ENCODE assay signal across 1 cellular context in the genomic region with DNA sequence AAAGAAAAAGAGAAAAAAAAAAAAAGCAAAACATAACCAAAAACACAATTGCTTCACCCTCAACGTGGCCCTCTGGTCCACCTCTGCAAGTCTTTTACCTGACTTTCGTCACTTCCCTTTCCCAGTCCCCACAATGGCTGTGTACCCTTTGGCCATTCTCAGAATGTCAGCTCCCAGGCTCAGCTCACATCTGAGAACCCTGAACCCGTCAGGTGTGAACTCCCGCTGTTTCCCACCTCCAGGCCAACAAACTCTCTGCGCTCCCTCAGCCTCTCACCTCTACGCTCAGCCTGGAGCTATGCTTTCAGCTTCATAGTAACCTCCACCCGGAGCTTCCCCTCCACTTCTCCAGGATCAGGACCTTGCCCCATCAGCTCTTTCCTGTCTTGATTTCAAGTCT.
TF ChIP-seq lines count a peak whose summit lies in the region.

No MANE protein-coding gene starts in this region.

TF ChIP-seq in GM23338, 12 proteins besides CTCF, POLR2A, EP300 and RAD21:
- TF ChIP-seq CREB1 (CRISPR knock-in tag; IDR thresholded peaks at IDR 0.05; ENCODE audit: low read depth), result no peak
- no peak for TF ChIP-seq EZH2 (IDR thresholded peaks at IDR 0.05; ENCODE audit: low read depth, unreplicated experiment)
- TF ChIP-seq, protein P1, sequence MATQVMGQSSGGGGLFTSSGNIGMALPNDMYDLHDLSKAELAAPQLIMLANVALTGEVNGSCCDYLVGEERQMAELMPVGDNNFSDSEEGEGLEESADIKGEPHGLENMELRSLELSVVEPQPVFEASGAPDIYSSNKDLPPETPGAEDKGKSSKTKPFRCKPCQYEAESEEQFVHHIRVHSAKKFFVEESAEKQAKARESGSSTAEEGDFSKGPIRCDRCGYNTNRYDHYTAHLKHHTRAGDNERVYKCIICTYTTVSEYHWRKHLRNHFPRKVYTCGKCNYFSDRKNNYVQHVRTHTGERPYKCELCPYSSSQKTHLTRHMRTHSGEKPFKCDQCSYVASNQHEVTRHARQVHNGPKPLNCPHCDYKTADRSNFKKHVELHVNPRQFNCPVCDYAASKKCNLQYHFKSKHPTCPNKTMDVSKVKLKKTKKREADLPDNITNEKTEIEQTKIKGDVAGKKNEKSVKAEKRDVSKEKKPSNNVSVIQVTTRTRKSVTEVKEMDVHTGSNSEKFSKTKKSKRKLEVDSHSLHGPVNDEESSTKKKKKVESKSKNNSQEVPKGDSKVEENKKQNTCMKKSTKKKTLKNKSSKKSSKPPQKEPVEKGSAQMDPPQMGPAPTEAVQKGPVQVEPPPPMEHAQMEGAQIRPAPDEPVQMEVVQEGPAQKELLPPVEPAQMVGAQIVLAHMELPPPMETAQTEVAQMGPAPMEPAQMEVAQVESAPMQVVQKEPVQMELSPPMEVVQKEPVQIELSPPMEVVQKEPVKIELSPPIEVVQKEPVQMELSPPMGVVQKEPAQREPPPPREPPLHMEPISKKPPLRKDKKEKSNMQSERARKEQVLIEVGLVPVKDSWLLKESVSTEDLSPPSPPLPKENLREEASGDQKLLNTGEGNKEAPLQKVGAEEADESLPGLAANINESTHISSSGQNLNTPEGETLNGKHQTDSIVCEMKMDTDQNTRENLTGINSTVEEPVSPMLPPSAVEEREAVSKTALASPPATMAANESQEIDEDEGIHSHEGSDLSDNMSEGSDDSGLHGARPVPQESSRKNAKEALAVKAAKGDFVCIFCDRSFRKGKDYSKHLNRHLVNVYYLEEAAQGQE (IDR thresholded peaks at IDR 0.05; ENCODE audit: unreplicated experiment), result no peak
- no peak for TF ChIP-seq JUNB (IDR thresholded peaks at IDR 0.05; ENCODE audit: unreplicated experiment)
- TF ChIP-seq NANOG (IDR thresholded peaks at IDR 0.05; ENCODE audit: borderline replicate concordance), result no peak
- no peak for TF ChIP-seq STAT1 (IDR thresholded peaks at IDR 0.05; ENCODE audit: unreplicated experiment)
